ENCODE assay signal across 15 cellular contexts in the genomic region with DNA sequence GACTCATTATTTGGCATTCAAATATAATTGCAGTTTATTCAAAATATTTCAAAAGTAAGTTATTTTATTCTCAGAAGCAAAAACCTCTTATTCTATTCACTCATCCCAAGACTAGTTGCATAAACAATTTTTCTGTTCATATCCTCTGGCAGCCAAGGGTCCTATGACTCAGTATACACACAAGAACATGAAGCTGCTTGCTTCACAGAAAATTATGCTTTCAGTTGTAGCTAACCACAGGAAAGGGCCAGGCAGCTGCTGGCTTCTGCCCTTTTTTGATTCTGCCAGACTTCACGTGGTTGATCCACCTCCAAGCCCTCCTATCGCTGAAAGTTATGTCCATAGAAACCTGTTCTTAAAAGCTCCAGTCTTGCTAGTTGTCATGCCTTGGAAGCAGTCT.
A peak's percentile ranks its signal among the peaks of the same experiment; 100 is the strongest.
DNase-seq lines count a peak whose midpoint lies in the region; ATAC-seq, FAIRE-seq and TF ChIP-seq lines count a peak whose summit lies in the region.
"Had no signal": no experiment of that assay in that cellular context is flagged by ENCODE, and none has a peak within 500 bp of the region (broad histone marks: within the 10 kb centered on the region; RNA-seq: fewer than 3 reads in every experiment).

No MANE protein-coding gene starts in this region.

- ATAC-seq in HG02798 (IDR thresholded peaks at IDR 0.05; ENCODE audit: poor library complexity, unreplicated experiment), result no peak
- no peak for ATAC-seq in HG03045 (IDR thresholded peaks at IDR 0.05; ENCODE audit: unreplicated experiment)
- ATAC-seq in omental fat pad (ENCODE audit: low FRiP score), result no peak
- ATAC-seq: GM12878, psoas muscle had no signal

- no peaks in the 10 kb centered on the region for H3K36me3 ChIP-seq in small intestine (ENCODE audit: control insufficient read depth in 2 of 2, insufficient read depth in 2 of 2, low read length in 2 of 2)
- H3K36me3 ChIP-seq: BE2C had no signal

- H3K4me3 ChIP-seq in fibroblast of pulmonary artery (replicated peaks; ENCODE audit: low read depth, low read length), result no peak overlapping the region
- H3K4me3 ChIP-seq in small intestine (ENCODE audit: low read depth in 1 of 2, low read length in 2 of 2), result no peak overlapping the region
- H3K4me3 ChIP-seq: GM12878, psoas muscle had no signal

- TF ChIP-seq CTCF in fibroblast of pulmonary artery (IDR thresholded peaks at IDR 0.05; ENCODE audit: low read length, missing control alignments) (no peak), omental fat pad (IDR thresholded peaks at IDR 0.05) (no peak)

- no peak overlapping the region for H3K27ac ChIP-seq in small intestine (ENCODE audit: low read depth in 1 of 2, low read length in 1 of 2)
- H3K27ac ChIP-seq: psoas muscle had no signal

- no peaks in the 10 kb centered on the region for H3K4me1 ChIP-seq in small intestine (ENCODE audit: control insufficient read depth in 2 of 2, insufficient read depth in 1 of 2, low read depth in 1 of 2, low read length in 1 of 2)
- H3K4me1 ChIP-seq: BE2C, psoas muscle had no signal

- no peak for FAIRE-seq in small intestine (lab: Jason Lieb, UNC)
- FAIRE-seq: GM12878, TTC549 had no signal

- 44 to 70% (median 58%) methylated on average over 2 of the region's 2 CpGs for WGBS in small intestine, 3 donors

- peak; percentile 12 for DNase-seq in stimulated activated CD4-positive, alpha-beta T cell treated with anti-CD3 and anti-CD28 coated beads, Interleukin-15, amount 100 ng/mL, for 24 hours
- no peak for DNase-seq in stimulated activated CD4-positive, alpha-beta T cell treated with anti-CD3 and anti-CD28 coated beads, Interleukin-4, amount 100 ng/mL, for 1 hour
- peak; percentile 7 for DNase-seq in T1000 (lab: John Stamatoyannopoulos, UW)
- DNase-seq in fibroblast of pulmonary artery (ENCODE audit: low read depth), result peak; percentile 38
- no peak for DNase-seq in small intestine
- DNase-seq in omental fat pad (ENCODE audit: low spot score), result no peak
- DNase-seq: activated naive CD8-positive, alpha-beta T cell treated with anti-CD3 and anti-CD28 coated beads, Interleukin-2, amount 10 ng/mL, durations not matched to agents 7 days and 5 days; BE2C; NCI-H2029 treated with DMSO at 0.1 percent for 48 hours; psoas muscle; SIG-M5 had no signal

- H3K9me3 ChIP-seq in small intestine (ENCODE audit: control insufficient read depth, low read depth), result no peaks in the 10 kb centered on the region
- H3K9me3 ChIP-seq: BE2C, psoas muscle had no signal

- no peaks in the 10 kb centered on the region for H3K27me3 ChIP-seq in small intestine (ENCODE audit: control insufficient read depth in 2 of 2, insufficient read depth in 2 of 2, low read length in 2 of 2)
- H3K27me3 ChIP-seq: BE2C had no signal

Comparison
In these comparisons a context has a peak if more than half of its experiments do, and no peak if none do; other contexts are left out.
1. DNase-seq: peak in stimulated activated CD4-positive, alpha-beta T cell treated with anti-CD3 and anti-CD28 coated beads, Interleukin-15, amount 100 ng/mL, for 24 hours (single experiment), T1000 (single experiment) and fibroblast of pulmonary artery (single experiment); none in stimulated activated CD4-positive, alpha-beta T cell treated with anti-CD3 and anti-CD28 coated beads, Interleukin-4, amount 100 ng/mL, for 1 hour (single experiment), small intestine (single experiment) and omental fat pad (single experiment).